In the genomic region with DNA sequence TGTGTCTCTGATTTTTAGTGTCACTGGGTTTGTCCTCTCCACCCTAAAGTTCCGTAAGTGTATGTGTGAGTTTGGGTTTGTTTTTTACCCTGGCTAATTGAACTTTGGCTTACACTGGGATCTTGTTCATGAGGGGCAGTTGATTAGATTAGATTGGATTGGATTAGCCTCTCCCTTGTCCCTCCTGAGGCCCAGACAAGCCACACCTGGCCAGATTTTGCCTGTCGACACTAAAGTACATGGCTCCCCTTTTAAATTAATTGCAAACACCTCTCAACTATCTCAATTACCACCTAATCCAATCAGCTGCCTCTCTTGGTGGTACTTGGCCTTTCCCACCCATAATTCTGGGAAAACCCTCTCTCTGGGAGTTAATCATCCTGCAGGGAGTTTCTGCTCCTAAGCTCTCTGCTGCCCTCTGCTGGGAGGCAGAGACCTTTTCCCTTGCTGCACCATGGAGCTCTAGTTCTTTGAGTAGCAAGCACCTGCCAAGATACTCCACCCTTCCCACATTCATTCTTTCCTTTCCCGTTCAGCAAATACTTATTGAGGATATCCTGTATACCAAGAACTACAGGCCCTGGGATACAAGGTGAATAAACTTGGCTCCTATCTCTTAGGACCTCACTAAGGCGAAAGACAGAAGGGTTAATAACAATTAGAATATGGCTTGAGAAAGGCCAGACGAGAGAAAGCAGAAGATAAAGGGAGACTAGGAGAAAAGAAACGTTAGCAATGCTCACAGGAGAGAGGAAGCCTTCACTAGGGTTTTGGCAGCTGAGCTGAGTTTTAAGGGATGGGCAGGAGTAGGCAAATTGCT, we compare ENCODE assay signal across 8 cellular contexts. TPM values are rescaled to one million over a fixed set of nuclear protein-coding genes. Genes with fewer than 3 reads are reported as not detected.
DNase-seq lines count a peak whose midpoint lies in the region; ATAC-seq, FAIRE-seq and TF ChIP-seq lines count a peak whose summit lies in the region.

No MANE protein-coding gene starts in this region.

- peak; percentile 84 for TF ChIP-seq CTCF in GM13977 (IDR thresholded peaks at IDR 0.05; ENCODE audit: extremely low read depth, insufficient read depth, missing control alignments)
- TF ChIP-seq CTCF in colonic mucosa (IDR thresholded peaks at IDR 0.05), result peak; percentile 89
- peak; percentile 94 for TF ChIP-seq CTCF in HepG2 (CRISPR knock-in tag; IDR thresholded peaks at IDR 0.05)

- CTCF ChIA-PET in HepG2 (lab: Yijun Ruan, JAX; ENCODE audit: low intra/inter-chr PET ratio, low total read pairs), result interaction anchor here (0.8 to 3.3 kb wide), 6 partner anchors 9 to 340 kb away, joined by 3 to 51 read pairs (median 10); no protein-coding TSS in a partner anchor

- H3K79me2 ChIP-seq in HepG2 (ENCODE audit: insufficient read depth, low read length), result no peaks in the 10 kb centered on the region

- no peak overlapping the region for H3K4me2 ChIP-seq in HepG2 (ENCODE audit: low read depth, low read length)

- ATAC-seq in HepG2, result peak; percentile 94
- no peak for ATAC-seq in HG03342 (IDR thresholded peaks at IDR 0.05; ENCODE audit: unreplicated experiment)

- no peaks in the 10 kb centered on the region for H4K20me1 ChIP-seq in HepG2 (ENCODE audit: insufficient read depth, low read length)

- no peak for TF ChIP-seq POLR2A in HepG2 (IDR thresholded peaks at IDR 0.05; ENCODE audit: insufficient read depth in 1 of 2, low read depth in 2 of 2, low read length in 2 of 2)

- 33% methylated on average over 6 of the region's 6 CpGs for WGBS in HepG2 (ENCODE audit: low lambda C conversion rate)

- no peak overlapping the region for H2AFZ ChIP-seq in HepG2 (ENCODE audit: low read length)

- intact Hi-C loops in colonic mucosa (cut with DNase I) (loop anchor here (1.0 to 5.0 kb wide), 3 partner anchors 199 to 338 kb away; no protein-coding TSS in a partner anchor), HepG2 (cut with micrococcal nuclease; ENCODE audit: unreplicated experiment) (loop anchor here (1.0 kb wide), 3 partner anchors 199 to 340 kb away; no protein-coding TSS in a partner anchor)

- peak; percentile 90 for FAIRE-seq in HepG2 (lab: Jason Lieb, UNC)

- TF ChIP-seq EP300 in HepG2 (IDR thresholded peaks at IDR 0.05; ENCODE audit: low read depth in 2 of 2, low read length in 2 of 2) (no peak), HepG2 (CRISPR knock-in tag; IDR thresholded peaks at IDR 0.05; ENCODE audit: borderline replicate concordance) (no peak)

- H3K4me3 ChIP-seq in colonic mucosa (no peak overlapping the region), HepG2 (replicated peaks in 1 of 3; ENCODE audit: insufficient read depth in 1 of 3, low read depth in 2 of 3, low read length in 3 of 3) (no peak overlapping the region)

- no TSS peak for BruUV-seq in HepG2 (replicated peaks; lab: Mats Ljungman, UMichigan)

- POLR2A ChIA-PET in HepG2 (lab: Yijun Ruan, JAX), result interaction anchor here (0.8 to 1.0 kb wide), 4 partner anchors 60 to 198 kb away, joined by 3 to 4 read pairs (median 3); partner anchors contain the start of genes HSD17B2 and MPHOSPH6

- in situ Hi-C loops in GM13977 (cut with MboI; ENCODE audit: low pct_unique_long_range_greater_than_20kb, low sequenced_read_pairs, unreplicated experiment), result no loop called here
- in situ Hi-C loops in HepG2 (cut with HindIII; ENCODE audit: extremely low pct_ligation_motif_present, low pct_unique_long_range_greater_than_20kb), result loop anchor here (5.0 to 10.0 kb wide), 2 partner anchors 198 to 285 kb away; no protein-coding TSS in a partner anchor

- no peak overlapping the region for H3K9ac ChIP-seq in colonic mucosa (ENCODE audit: low read depth in 2 of 2, low read length in 2 of 2)
- no peak overlapping the region for H3K9ac ChIP-seq in HepG2 (ENCODE audit: insufficient read depth, low read depth, low read length)

- H3K27me3 ChIP-seq in colonic mucosa (no peaks in the 10 kb centered on the region), HepG2 (ENCODE audit: control insufficient read depth in 1 of 2, insufficient read depth in 2 of 2, low read length in 2 of 2) (no peaks in the 10 kb centered on the region)

- H3K4me1 ChIP-seq in colonic mucosa, result no peaks in the 10 kb centered on the region
- H3K4me1 ChIP-seq in HepG2 (ENCODE audit: insufficient read depth, low read length), result no peaks in the 10 kb centered on the region

- H3K27ac ChIP-seq in colonic mucosa (no peak overlapping the region), HepG2 (ENCODE audit: extremely low read length, insufficient read depth, low read length) (no peak overlapping the region)

- no peaks in the 10 kb centered on the region for H3K9me3 ChIP-seq in colonic mucosa
- no peaks in the 10 kb centered on the region for H3K9me3 ChIP-seq in HepG2 (ENCODE audit: low read length)

- peak; percentile 90 for TF ChIP-seq RAD21 in HepG2 (CRISPR knock-in tag; IDR thresholded peaks at IDR 0.05)

- H3K36me3 ChIP-seq in colonic mucosa (no peaks in the 10 kb centered on the region), HepG2 (replicated peaks in 1 of 2; ENCODE audit: control insufficient read depth in 1 of 2, insufficient read depth in 2 of 2, low read length in 2 of 2) (no peaks in the 10 kb centered on the region)

- DNase-seq in A172 (ENCODE audit: low spot score) (peak; percentile 74), GM13977 (ENCODE audit: low spot score) (peak; percentile 52), NCI-H345 (lab: John Stamatoyannopoulos, UW) (peak; percentile 74), colonic mucosa (peak; percentile 85), HepG2 (ENCODE audit: low spot score) (peak; percentile 75)
- DNase-seq in activated CD4-positive, alpha-beta T cell treated with anti-CD3 and anti-CD28 coated beads for 4 hours, result peak; percentile 54 to 67
- peak; percentile 11 to 49 (median 34) for DNase-seq in stimulated activated CD4-positive, alpha-beta T cell treated with anti-CD3 and anti-CD28 coated beads, TNF-alpha, amount 100 ng/mL, for 1 hour (ENCODE audit: low read depth in 3 of 3, low spot score in 1 of 3)

TF ChIP-seq in HepG2, 621 proteins besides CTCF, POLR2A, EP300 and RAD21 (continues in another document):
- TF ChIP-seq XRCC5 (optimal IDR thresholded peaks at IDR 0.05; ENCODE audit: low read length) (peak; percentile 73), ZBTB49 (CRISPR knock-in tag; IDR thresholded peaks at IDR 0.05; ENCODE audit: borderline replicate concordance) (no peak)

RNA-seq across cellular contexts. Expression of gene MPHOSPH6, which starts 60.0 kb away (rescaled TPM):
- 95.9 and 115 TPM in 2 replicates for total RNA-seq in A172 (2014; rRNA removed; shearing (Covaris generic))
- total RNA-seq in colonic mucosa, result 10 to 100 TPM; 18.1 to 22.8 TPM
- 76.4 and 96.7 TPM in 2 replicates for total RNA-seq in HepG2 (2016; rRNA removed; fragmentation: Illumina TruSeq; extraction: Trizol)
- total RNA-seq in HepG2 (2016; cell fraction: cytosol; rRNA removed; fragmentation: Illumina TruSeq; extraction: Trizol; ENCODE audit: low read depth), result 20.4 and 20.5 TPM in 2 replicates
- 74.6 and 97.7 TPM in 2 replicates for total RNA-seq in HepG2 (2016; cell fraction: insoluble cytoplasmic fraction; rRNA removed; fragmentation: Illumina TruSeq; extraction: Trizol)
- total RNA-seq in HepG2 (2016; cell fraction: membrane; rRNA removed; fragmentation: Illumina TruSeq; extraction: Trizol), result 27.4 and 30.3 TPM in 2 replicates
- 74.3 and 90.0 TPM in 2 replicates for total RNA-seq in HepG2 (2016; cell fraction: nucleus; rRNA removed; fragmentation: Illumina TruSeq; extraction: Trizol)
- 16.5 and 28.4 TPM in 2 replicates for polyA plus RNA-seq in HepG2 (2011; rRNA removed)
- 8.3 and 14.2 TPM in 2 replicates for polyA plus RNA-seq in HepG2 (2011; cell fraction: cytosol; rRNA removed)
- 15.0 and 24.4 TPM in 2 replicates for polyA plus RNA-seq in HepG2 (2011; cell fraction: nucleus; rRNA removed)
- polyA plus RNA-seq in HepG2 (2012), result 28.5 and 32.4 TPM in 2 replicates
- 16.9 and 21.1 TPM in 2 replicates for polyA plus RNA-seq in HepG2 (2016; cell fraction: cytosol; fragmentation: Illumina TruSeq; extraction: Trizol; ENCODE audit: low read depth)
- 137 and 158 TPM in 2 replicates for polyA plus RNA-seq in HepG2 (2016; cell fraction: insoluble cytoplasmic fraction; fragmentation: Illumina TruSeq; extraction: Trizol; ENCODE audit: low read depth)
- polyA plus RNA-seq in HepG2 (2016; cell fraction: membrane; fragmentation: Illumina TruSeq; extraction: Trizol; ENCODE audit: low read depth), result 27.4 and 29.7 TPM in 2 replicates
- polyA plus RNA-seq in HepG2 (2016; cell fraction: nucleus; fragmentation: Illumina TruSeq; extraction: Trizol; ENCODE audit: insufficient read depth, low read depth), result 113 and 119 TPM in 2 replicates
- polyA minus RNA-seq in HepG2 (2011; rRNA and poly(A)+ RNA removed; ENCODE audit: low replicate concordance), result 2.7 and 3.5 TPM in 2 replicates
- 8.9 and 10.0 TPM in 2 replicates for polyA minus RNA-seq in HepG2 (2011; cell fraction: cytosol; rRNA and poly(A)+ RNA removed)
- 62.7 and 63.1 TPM in 2 replicates for polyA minus RNA-seq in HepG2 (2011; cell fraction: nucleus; rRNA and poly(A)+ RNA removed)

Comparison
In these comparisons a context has a peak if more than half of its experiments do, and no peak if none do; other contexts are left out.
1. DNase-seq: peak in every context shown above with its lines; median percentile 85 in colonic mucosa; 75 in HepG2; 74 in A172; 74 in NCI-H345; 60 in activated CD4-positive, alpha-beta T cell treated with anti-CD3 and anti-CD28 coated beads for 4 hours; 52 in GM13977; 34 in stimulated activated CD4-positive, alpha-beta T cell treated with anti-CD3 and anti-CD28 coated beads, TNF-alpha, amount 100 ng/mL, for 1 hour.